Comparison of ENCODE assay signal across 24 cellular contexts in the genomic region with DNA sequence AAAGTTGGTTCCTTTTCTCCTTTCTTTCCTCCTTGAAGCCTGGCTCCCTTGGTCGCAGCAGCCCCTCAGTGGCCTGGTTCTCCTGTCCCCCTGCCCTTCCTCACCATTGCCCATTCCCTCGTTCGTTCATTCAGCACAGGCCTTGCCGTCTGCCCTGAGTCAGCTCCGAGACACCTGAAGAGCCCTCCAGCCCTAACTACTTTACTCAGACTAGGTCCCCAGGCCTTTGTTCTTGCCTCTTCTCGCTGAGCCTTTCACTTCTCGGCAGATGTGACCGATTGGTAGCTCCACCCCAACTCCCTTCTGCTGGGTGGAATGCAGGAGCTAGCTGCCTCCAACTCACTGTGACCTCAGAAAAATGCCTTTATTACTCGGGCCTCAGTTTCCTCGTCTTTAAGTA. TPM values are rescaled to one million over a fixed set of nuclear protein-coding genes. Genes with fewer than 3 reads are reported as not detected.
"Had no signal": no experiment of that assay in that cellular context is flagged by ENCODE, and none has a peak within 500 bp of the region (broad histone marks: within the 10 kb centered on the region; RNA-seq: fewer than 3 reads in every experiment).

No MANE protein-coding gene starts in this region.

- H3K27ac Mint-ChIP-seq: activated CD4-positive, alpha-beta memory T cell treated with anti-CD3 and anti-CD28 coated beads for 36 hours; activated CD4-positive, alpha-beta T cell treated with anti-CD3 and anti-CD28 coated beads, Interleukin-2, amount 10 ng/mL, durations not matched to agents 7 days and 5 days; activated naive CD8-positive, alpha-beta T cell treated with anti-CD3 and anti-CD28 coated beads, Interleukin-2, amount 50 U/mL, for 24 hours; T-cell had no signal

- H3K4me3 Mint-ChIP-seq: activated CD4-positive, alpha-beta memory T cell treated with anti-CD3 and anti-CD28 coated beads for 36 hours; activated CD4-positive, alpha-beta T cell treated with anti-CD3 and anti-CD28 coated beads, Interleukin-2, amount 10 ng/mL, durations not matched to agents 7 days and 5 days; activated naive CD8-positive, alpha-beta T cell treated with anti-CD3 and anti-CD28 coated beads, Interleukin-2, amount 50 U/mL, for 24 hours; activated T-cell treated with anti-CD3 and anti-CD28 coated beads, Interleukin-2, amount 50 U/mL, for 4 hours; T-cell had no signal

- H3K4me1 Mint-ChIP-seq: activated CD4-positive, alpha-beta T cell treated with anti-CD3 and anti-CD28 coated beads, Interleukin-2, amount 10 ng/mL, durations not matched to agents 7 days and 5 days; activated naive CD8-positive, alpha-beta T cell treated with anti-CD3 and anti-CD28 coated beads, Interleukin-2, amount 50 U/mL, for 24 hours; T-cell had no signal

- H3K9me3 Mint-ChIP-seq: activated CD4-positive, alpha-beta memory T cell treated with anti-CD3 and anti-CD28 coated beads for 36 hours; activated CD4-positive, alpha-beta T cell treated with anti-CD3 and anti-CD28 coated beads, Interleukin-2, amount 10 ng/mL, durations not matched to agents 7 days and 5 days; activated naive CD4-positive, alpha-beta T cell treated with anti-CD3 and anti-CD28 coated beads, Interleukin-2, amount 50 U/mL, for 72 hours; activated naive CD8-positive, alpha-beta T cell treated with anti-CD3 and anti-CD28 coated beads, Interleukin-2, amount 50 U/mL, for 24 hours; activated T-cell treated with anti-CD3 and anti-CD28 coated beads, Interleukin-2, amount 50 U/mL, for 4 hours; T-cell had no signal

- ATAC-seq: activated naive CD4-positive, alpha-beta T cell treated with anti-CD3 and anti-CD28 coated beads, Interleukin-2, amount 50 U/mL, for 72 hours; activated naive CD8-positive, alpha-beta T cell treated with anti-CD3 and anti-CD28 coated beads, Interleukin-2, amount 50 U/mL, for 24 hours; activated T-cell treated with anti-CD3 and anti-CD28 coated beads, Interleukin-2, amount 50 U/mL, for 4 hours; body of pancreas; T-cell had no signal

- DNase-seq: activated CD4-positive, alpha-beta memory T cell treated with anti-CD3 and anti-CD28 coated beads for 36 hours; activated CD4-positive, alpha-beta T cell treated with anti-CD3 and anti-CD28 coated beads, Interleukin-2, amount 10 ng/mL, durations not matched to agents 7 days and 5 days; activated CD4-positive, CD25-positive, alpha-beta regulatory T cell; activated CD8-positive, alpha-beta memory T cell treated with anti-CD3 and anti-CD28 coated beads for 24 hours; activated effector memory CD4-positive, alpha-beta T cell treated with anti-CD3 and anti-CD28 coated beads, Interleukin-2, amount 50 U/mL, for 16 hours; activated naive CD4-positive, alpha-beta T cell treated with Interleukin-2 at 50 U/mL for 16 hours; activated naive CD8-positive, alpha-beta T cell treated with anti-CD3 and anti-CD28 coated beads, Interleukin-2, amount 50 U/mL, for 24 hours; activated T-cell treated with anti-CD3 and anti-CD28 coated beads, Interleukin-2, amount 50 U/mL, for 4 hours; amniotic stem cell; body of pancreas; MV-4-11; NCI-H1092 treated with DMSO at 0.1 percent for 48 hours; NCI-H1417 treated with DMSO at 0.1 percent for 48 hours; NCI-H1694; NCI-H2029; NCI-H2107; NCI-H510A treated with DMSO at 0.1 percent for 48 hours; PC-9; SIG-M5; T-cell; T-helper 2 cell; T1000 had no signal

RNA-seq across cellular contexts. Expression of gene ADAM11, which starts 7.0 kb away (rescaled TPM):
- total RNA-seq: ascending aorta had no signal
